8 cellular contexts compared by ENCODE assay signal in the genomic region with DNA sequence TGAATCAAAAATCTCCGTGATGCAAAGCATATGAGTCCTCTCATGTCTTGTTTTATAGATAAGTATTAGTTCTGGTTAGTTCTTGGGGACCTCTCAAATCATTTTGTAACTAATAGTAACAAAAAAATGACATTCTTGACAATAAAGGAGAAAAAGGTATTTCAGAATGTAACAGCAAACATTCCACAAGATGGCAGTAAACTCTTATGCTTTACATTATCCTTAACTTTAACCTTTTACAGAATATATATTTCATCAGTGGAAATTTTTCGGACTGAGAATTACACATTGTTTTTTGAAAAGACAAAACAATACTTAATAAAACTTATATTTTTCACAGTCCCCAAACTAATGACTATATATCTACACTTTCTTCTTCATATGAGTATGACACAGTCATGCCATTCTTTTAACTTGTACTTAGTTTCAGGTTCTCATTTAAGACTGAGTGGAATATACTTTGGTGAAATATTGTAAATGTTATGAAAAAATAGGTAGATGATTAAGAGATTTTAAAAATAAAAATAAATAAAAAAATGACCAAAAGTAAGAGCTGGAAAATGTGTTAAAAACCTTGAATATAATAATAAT.
A peak's percentile ranks its signal among the peaks of the same experiment; 100 is the strongest.
DNase-seq lines count a peak whose midpoint lies in the region; ATAC-seq and TF ChIP-seq lines count a peak whose summit lies in the region.

No MANE protein-coding gene starts in this region.

- H3K9me3 Mint-ChIP-seq in activated naive CD4-positive, alpha-beta T cell treated with anti-CD3 and anti-CD28 coated beads, Interleukin-2, amount 10 ng/mL, durations not matched to agents 7 days and 5 days, result no peaks in the 10 kb centered on the region

- H3K4me2 ChIP-seq in HCT116 (ENCODE audit: low read length), result no peak overlapping the region

- H3K27me3 ChIP-seq in HCT116 (ENCODE audit: insufficient read depth, low read length), result no peaks in the 10 kb centered on the region
- H3K27me3 ChIP-seq in ascending aorta, result no peaks in the 10 kb centered on the region

- BruUV-seq in HCT116 (replicated peaks; lab: Mats Ljungman, UMichigan), result no TSS peak

- no peaks in the 10 kb centered on the region for H3K4me1 Mint-ChIP-seq in activated naive CD4-positive, alpha-beta T cell treated with anti-CD3 and anti-CD28 coated beads, Interleukin-2, amount 10 ng/mL, durations not matched to agents 7 days and 5 days

- H3K27ac Mint-ChIP-seq in activated naive CD4-positive, alpha-beta T cell treated with anti-CD3 and anti-CD28 coated beads, Interleukin-2, amount 10 ng/mL, durations not matched to agents 7 days and 5 days, result no peak overlapping the region

- no peak overlapping the region for H3K4me3 ChIP-seq in HCT116 (replicated peaks in 1 of 2; ENCODE audit: low read depth in 1 of 2, low read length in 2 of 2)
- no peak overlapping the region for H3K4me3 ChIP-seq in ascending aorta

- no peak overlapping the region for H3K9ac ChIP-seq in HCT116 (ENCODE audit: low read length)

- H2AFZ ChIP-seq in HCT116 (ENCODE audit: low read depth, low read length, poor library complexity, severe bottlenecking), result no peak overlapping the region

- CTCF ChIA-PET in HCT116 (lab: Charles Lee), result interaction anchor here (2.5 kb wide), 1 partner anchor 109 kb away, joined by 27 read pairs; no protein-coding TSS in a partner anchor
- CTCF ChIA-PET in activated naive CD4-positive, alpha-beta T cell treated with anti-CD3 and anti-CD28 coated beads, Interleukin-2, amount 10 ng/mL, durations not matched to agents 7 days and 5 days (lab: Charles Lee), result no interaction called here

- no peak overlapping the region for H3K4me3 Mint-ChIP-seq in activated naive CD4-positive, alpha-beta T cell treated with anti-CD3 and anti-CD28 coated beads, Interleukin-2, amount 10 ng/mL, durations not matched to agents 7 days and 5 days

- no peaks in the 10 kb centered on the region for H3K4me1 ChIP-seq in HCT116 (ENCODE audit: control insufficient read depth in 1 of 2, insufficient read depth in 2 of 2, low read length in 2 of 2)
- H3K4me1 ChIP-seq in ascending aorta, result no peaks in the 10 kb centered on the region

- no peaks in the 10 kb centered on the region for H3K36me3 Mint-ChIP-seq in activated naive CD4-positive, alpha-beta T cell treated with anti-CD3 and anti-CD28 coated beads, Interleukin-2, amount 10 ng/mL, durations not matched to agents 7 days and 5 days

- H3K9me3 ChIP-seq in HCT116 (ENCODE audit: control insufficient read depth in 1 of 2, insufficient read depth in 1 of 2, low read depth in 1 of 2, low read length in 2 of 2) (no peaks in the 10 kb centered on the region), ascending aorta (no peaks in the 10 kb centered on the region)

- no peaks in the 10 kb centered on the region for H4K20me1 ChIP-seq in HCT116 (ENCODE audit: insufficient read depth)

- H3K36me3 ChIP-seq in HCT116 (ENCODE audit: control insufficient read depth in 1 of 2, insufficient read depth in 2 of 2, low read length in 2 of 2) (no peaks in the 10 kb centered on the region), ascending aorta (no peaks in the 10 kb centered on the region)

- intact Hi-C loops in HCT116 (cut with micrococcal nuclease) (loop anchor here (1.0 to 10.0 kb wide), 4 partner anchors 109 to 1942 kb away; no protein-coding TSS in a partner anchor), ascending aorta (cut with DNase I) (no loop called here)

- no peaks in the 10 kb centered on the region for H3K79me2 ChIP-seq in HCT116 (ENCODE audit: insufficient read depth, low read length)

- DNase-seq in AG09319 (ENCODE audit: extremely low read depth, low read depth) (no peak), HCT116 (ENCODE audit: low read depth, low spot score) (peak; percentile 22), RPMI7951 (ENCODE audit: low read depth) (peak; percentile 24), fibroblast of the conjunctiva (ENCODE audit: low read depth) (peak; percentile 12), ascending aorta (ENCODE audit: low spot score in 2 of 2) (no peak)
- DNase-seq in activated CD4-positive, alpha-beta T cell treated with anti-CD3 and anti-CD28 coated beads, Interleukin-2, amount 50 U/mL, for 1 hour, result no peak
- no peak for DNase-seq in activated naive CD4-positive, alpha-beta T cell treated with anti-CD3 and anti-CD28 coated beads, Interleukin-2, amount 10 ng/mL, durations not matched to agents 7 days and 5 days

- H3K27ac ChIP-seq in HCT116 (ENCODE audit: low read depth, low read length), result no peak overlapping the region
- no peak overlapping the region for H3K27ac ChIP-seq in ascending aorta

- no peak for TF ChIP-seq POLR2A in HCT116 (IDR thresholded peaks at IDR 0.05; ENCODE audit: borderline replicate concordance, extremely low read depth, insufficient read depth, insufficient read length)

- H3K27me3 Mint-ChIP-seq in activated naive CD4-positive, alpha-beta T cell treated with anti-CD3 and anti-CD28 coated beads, Interleukin-2, amount 10 ng/mL, durations not matched to agents 7 days and 5 days, result no peaks in the 10 kb centered on the region

- peak; percentile 85 for TF ChIP-seq RAD21 in HCT116 (IDR thresholded peaks at IDR 0.05; ENCODE audit: low read depth)

- RAD21 ChIA-PET in HCT116 (lab: Charles Lee; ENCODE audit: low non-redundant PET in 1 of 2, low total read pairs in 2 of 2, uncharacterized antibody in 2 of 2, unreplicated experiment in 2 of 2), result interaction anchor here in 1 of 2 experiments (1.2 kb wide), 1 partner anchor 109 kb away, joined by 3 read pairs; no protein-coding TSS in a partner anchor

- ATAC-seq in HCT116, result 0 out of 2 replicates have a peak, but pooled peaks have one; percentile 36
- ATAC-seq in HG03442 (IDR thresholded peaks at IDR 0.05; ENCODE audit: unreplicated experiment), result no peak

- POLR2A ChIA-PET in HCT116 (lab: Charles Lee), result no interaction called here

- TF ChIP-seq CTCF in AG09319 (IDR thresholded peaks at IDR 0.05; ENCODE audit: low read depth, low read length), result peak; percentile 14
- TF ChIP-seq CTCF in HCT116 (IDR thresholded peaks at IDR 0.05 in 2 of 3, conservative IDR thresholded peaks at IDR 0.05 in 1 of 3; ENCODE audit: borderline replicate concordance in 1 of 3, insufficient read depth in 1 of 3, low read depth in 2 of 3, low read length in 2 of 3), result peak; percentile 34 to 71 (median 70); a peak in 5 of 6 replicates
- no peak for TF ChIP-seq CTCF in ascending aorta (IDR thresholded peaks at IDR 0.05)

- H3K9me2 ChIP-seq in HCT116 (ENCODE audit: insufficient read depth), result no peaks in the 10 kb centered on the region

TF ChIP-seq in HCT116, 20 proteins besides CTCF, POLR2A, EP300 and RAD21:
- no peak for TF ChIP-seq YY1 (IDR thresholded peaks at IDR 0.05; ENCODE audit: extremely low read depth, insufficient replicate concordance, low read depth, low read length)
- TF ChIP-seq ZNF274 (IDR thresholded peaks at IDR 0.05; ENCODE audit: low read depth, low read length), result no peak
- TF ChIP-seq, protein P1, sequence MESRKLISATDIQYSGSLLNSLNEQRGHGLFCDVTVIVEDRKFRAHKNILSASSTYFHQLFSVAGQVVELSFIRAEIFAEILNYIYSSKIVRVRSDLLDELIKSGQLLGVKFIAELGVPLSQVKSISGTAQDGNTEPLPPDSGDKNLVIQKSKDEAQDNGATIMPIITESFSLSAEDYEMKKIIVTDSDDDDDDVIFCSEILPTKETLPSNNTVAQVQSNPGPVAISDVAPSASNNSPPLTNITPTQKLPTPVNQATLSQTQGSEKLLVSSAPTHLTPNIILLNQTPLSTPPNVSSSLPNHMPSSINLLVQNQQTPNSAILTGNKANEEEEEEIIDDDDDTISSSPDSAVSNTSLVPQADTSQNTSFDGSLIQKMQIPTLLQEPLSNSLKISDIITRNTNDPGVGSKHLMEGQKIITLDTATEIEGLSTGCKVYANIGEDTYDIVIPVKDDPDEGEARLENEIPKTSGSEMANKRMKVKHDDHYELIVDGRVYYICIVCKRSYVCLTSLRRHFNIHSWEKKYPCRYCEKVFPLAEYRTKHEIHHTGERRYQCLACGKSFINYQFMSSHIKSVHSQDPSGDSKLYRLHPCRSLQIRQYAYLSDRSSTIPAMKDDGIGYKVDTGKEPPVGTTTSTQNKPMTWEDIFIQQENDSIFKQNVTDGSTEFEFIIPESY (IDR thresholded peaks at IDR 0.05; ENCODE audit: extremely low read depth, insufficient replicate concordance, low read length), result no peak
- TF ChIP-seq EGR1 (IDR thresholded peaks at IDR 0.05; ENCODE audit: low read depth), result no peak
- no peak for TF ChIP-seq CBX3 (IDR thresholded peaks at IDR 0.05; ENCODE audit: low read depth)
- no peak for TF ChIP-seq SP1 (IDR thresholded peaks at IDR 0.05; ENCODE audit: low read depth)
- TF ChIP-seq CEBPB (IDR thresholded peaks at IDR 0.05; ENCODE audit: low read depth), result peak; percentile 18; the same call in 1 of the 2 replicates
- no peak for TF ChIP-seq FOSL1 (IDR thresholded peaks at IDR 0.05; ENCODE audit: low read depth)

Comparison
In these comparisons a context has a peak if more than half of its experiments do, and no peak if none do; other contexts are left out.
1. DNase-seq: peak in HCT116 (single experiment), RPMI7951 (single experiment) and fibroblast of the conjunctiva (single experiment); none in AG09319 (single experiment), activated CD4-positive, alpha-beta T cell treated with anti-CD3 and anti-CD28 coated beads, Interleukin-2, amount 50 U/mL, for 1 hour (single experiment), ascending aorta (0 of 2) and activated naive CD4-positive, alpha-beta T cell treated with anti-CD3 and anti-CD28 coated beads, Interleukin-2, amount 10 ng/mL, durations not matched to agents 7 days and 5 days (single experiment).
2. CTCF ChIP-seq: peak in AG09319 (single experiment) and HCT116 (3 of 3); none in ascending aorta (0 of 3).